Comparison of ENCODE assay signal across 9 cellular contexts in genomic region chr10:127117125-127117524, GRCh38.
DNase-seq lines count a peak whose midpoint lies in the region; ATAC-seq and TF ChIP-seq lines count a peak whose summit lies in the region.
"Had no signal": no experiment of that assay in that cellular context is flagged by ENCODE, and none has a peak within 500 bp of the region (broad histone marks: within the 10 kb centered on the region; RNA-seq: fewer than 3 reads in every experiment).

No MANE protein-coding gene starts in this region.

- intact Hi-C loops in Calu3 (cut with micrococcal nuclease; ENCODE audit: unreplicated experiment) (no loop called here), mucosa of descending colon (cut with DNase I, micrococcal nuclease) (no loop called here)

- TF ChIP-seq CTCF in Calu3 (IDR thresholded peaks at IDR 0.05; ENCODE audit: unreplicated experiment) (no peak), LNCaP clone FGC (IDR thresholded peaks at IDR 0.05; ENCODE audit: control insufficient read depth, extremely low read depth, insufficient read depth) (no peak), cardiac fibroblast (IDR thresholded peaks at IDR 0.05; ENCODE audit: low read depth, low read length) (no peak), mucosa of descending colon (IDR thresholded peaks at IDR 0.05) (no peak), BE2C (IDR thresholded peaks at IDR 0.05; ENCODE audit: low read depth, low read length) (no peak)

- H3K9me3 Mint-ChIP-seq in Calu3 (ENCODE audit: low read depth, unreplicated experiment), result no peaks in the 10 kb centered on the region
- H3K9me3 Mint-ChIP-seq in effector memory CD8-positive, alpha-beta T cell, result peaks cover 5 to 20% of the 10 kb centered on the region in 2 donors
- H3K9me3 Mint-ChIP-seq: activated B cell treated with CpG ODN at 0.5 μM for 24 hours had no signal

- H3K9me3 ChIP-seq in mucosa of descending colon (no peaks in the 10 kb centered on the region), BE2C (no peaks in the 10 kb centered on the region)

- DNase-seq in Calu3 (peak; percentile 35), LNCaP clone FGC (ENCODE audit: low read depth) (peak; percentile 37), cardiac fibroblast (ENCODE audit: low read depth in 2 of 2) (peak; percentile 57 to 67), mucosa of descending colon (peak in 2 of 3 donors; percentile 65 to 69), BE2C (no peak)
- no peak for DNase-seq in effector memory CD8-positive, alpha-beta T cell
- DNase-seq: activated B cell treated with CpG ODN at 0.5 μM for 24 hours had no signal

- CTCF ChIA-PET in Calu3 (lab: Charles Lee), result interaction anchor here (0.6 kb wide), 1 partner anchor 782 kb away, joined by 5 read pairs; no protein-coding TSS in a partner anchor

- no peak overlapping the region for H3K27ac Mint-ChIP-seq in Calu3 (ENCODE audit: unreplicated experiment)
- no peak overlapping the region for H3K27ac Mint-ChIP-seq in effector memory CD8-positive, alpha-beta T cell
- H3K27ac Mint-ChIP-seq: activated B cell treated with CpG ODN at 0.5 μM for 24 hours had no signal

- ATAC-seq in mucosa of descending colon (peak; percentile 38), GM21526 (IDR thresholded peaks at IDR 0.05; ENCODE audit: low FRiP score, unreplicated experiment) (no peak), HG02798 (IDR thresholded peaks at IDR 0.05; ENCODE audit: poor library complexity, unreplicated experiment) (no peak)
- ATAC-seq in effector memory CD8-positive, alpha-beta T cell (replicated peaks), result no peak

- no TSS peak for BruUV-seq in Calu3 (replicated peaks; lab: Mats Ljungman, UMichigan)

- H3K4me3 ChIP-seq in LNCaP clone FGC (ENCODE audit: low read depth, low read length) (no peak overlapping the region), cardiac fibroblast (replicated peaks in 1 of 2; ENCODE audit: low read depth in 2 of 2, low read length in 2 of 2) (no peak overlapping the region), mucosa of descending colon (no peak overlapping the region), BE2C (ENCODE audit: low read depth, low read length) (no peak overlapping the region)

- H3K36me3 ChIP-seq in mucosa of descending colon (ENCODE audit: low read depth) (no peaks in the 10 kb centered on the region), BE2C (no peaks in the 10 kb centered on the region)

- H3K4me1 Mint-ChIP-seq in Calu3 (ENCODE audit: low read depth, unreplicated experiment), result no peaks in the 10 kb centered on the region
- H3K4me1 Mint-ChIP-seq in effector memory CD8-positive, alpha-beta T cell (ENCODE audit: low read depth in 2 of 2), result no peaks in the 10 kb centered on the region
- H3K4me1 Mint-ChIP-seq: activated B cell treated with CpG ODN at 0.5 μM for 24 hours had no signal

- no peak overlapping the region for H3K4me3 Mint-ChIP-seq in Calu3 (ENCODE audit: low read depth, unreplicated experiment)
- no peak overlapping the region for H3K4me3 Mint-ChIP-seq in effector memory CD8-positive, alpha-beta T cell
- H3K4me3 Mint-ChIP-seq: activated B cell treated with CpG ODN at 0.5 μM for 24 hours had no signal

- H3K4me1 ChIP-seq in mucosa of descending colon (ENCODE audit: low read depth) (no peaks in the 10 kb centered on the region), BE2C (no peaks in the 10 kb centered on the region)

- H3K27me3 ChIP-seq in BE2C, result no peaks in the 10 kb centered on the region

- no peaks in the 10 kb centered on the region for H3K27me3 Mint-ChIP-seq in Calu3 (ENCODE audit: unreplicated experiment)
- peaks cover 0 to 14% of the 10 kb centered on the region in 2 donors for H3K27me3 Mint-ChIP-seq in effector memory CD8-positive, alpha-beta T cell
- H3K27me3 Mint-ChIP-seq: activated B cell treated with CpG ODN at 0.5 μM for 24 hours had no signal

- peaks cover 5% of the 10 kb centered on the region for H3K36me3 Mint-ChIP-seq in Calu3 (ENCODE audit: insufficient read depth, unreplicated experiment)
- H3K36me3 Mint-ChIP-seq in effector memory CD8-positive, alpha-beta T cell (ENCODE audit: insufficient read depth), result no peaks in the 10 kb centered on the region

Comparison
In these comparisons a context has a peak if more than half of its experiments do, and no peak if none do; other contexts are left out.
1. DNase-seq: peak in Calu3 (single experiment), LNCaP clone FGC (single experiment), cardiac fibroblast (2 of 2) and mucosa of descending colon (2 of 3); none in effector memory CD8-positive, alpha-beta T cell (0 of 3) and BE2C (single experiment).